In the genomic region with DNA sequence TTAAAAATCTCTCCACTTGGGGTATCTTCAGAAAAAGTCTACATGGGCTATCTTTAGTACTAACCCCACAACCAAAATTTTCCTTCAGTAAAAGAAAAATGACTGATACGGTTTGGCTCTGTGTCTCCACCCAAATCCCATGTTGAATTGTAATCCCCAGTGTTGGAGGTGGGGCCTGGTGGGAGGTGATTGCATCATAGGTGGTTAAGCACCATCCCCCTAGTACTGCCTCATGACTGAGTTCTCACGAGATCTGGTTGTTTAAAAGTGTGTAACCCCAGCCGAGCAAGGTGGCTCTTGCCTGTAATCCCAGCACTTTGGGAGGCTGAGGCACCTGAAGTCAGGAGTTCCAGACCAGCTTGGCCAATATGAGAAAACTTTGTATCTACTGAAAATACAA, we compare ENCODE assay signal across 1 cellular context.
TF ChIP-seq lines count a peak whose summit lies in the region.

No MANE protein-coding gene starts in this region.

TF ChIP-seq in GM23338, 12 proteins besides CTCF, POLR2A, EP300 and RAD21 (continued from another document):
- TF ChIP-seq, protein P1, sequence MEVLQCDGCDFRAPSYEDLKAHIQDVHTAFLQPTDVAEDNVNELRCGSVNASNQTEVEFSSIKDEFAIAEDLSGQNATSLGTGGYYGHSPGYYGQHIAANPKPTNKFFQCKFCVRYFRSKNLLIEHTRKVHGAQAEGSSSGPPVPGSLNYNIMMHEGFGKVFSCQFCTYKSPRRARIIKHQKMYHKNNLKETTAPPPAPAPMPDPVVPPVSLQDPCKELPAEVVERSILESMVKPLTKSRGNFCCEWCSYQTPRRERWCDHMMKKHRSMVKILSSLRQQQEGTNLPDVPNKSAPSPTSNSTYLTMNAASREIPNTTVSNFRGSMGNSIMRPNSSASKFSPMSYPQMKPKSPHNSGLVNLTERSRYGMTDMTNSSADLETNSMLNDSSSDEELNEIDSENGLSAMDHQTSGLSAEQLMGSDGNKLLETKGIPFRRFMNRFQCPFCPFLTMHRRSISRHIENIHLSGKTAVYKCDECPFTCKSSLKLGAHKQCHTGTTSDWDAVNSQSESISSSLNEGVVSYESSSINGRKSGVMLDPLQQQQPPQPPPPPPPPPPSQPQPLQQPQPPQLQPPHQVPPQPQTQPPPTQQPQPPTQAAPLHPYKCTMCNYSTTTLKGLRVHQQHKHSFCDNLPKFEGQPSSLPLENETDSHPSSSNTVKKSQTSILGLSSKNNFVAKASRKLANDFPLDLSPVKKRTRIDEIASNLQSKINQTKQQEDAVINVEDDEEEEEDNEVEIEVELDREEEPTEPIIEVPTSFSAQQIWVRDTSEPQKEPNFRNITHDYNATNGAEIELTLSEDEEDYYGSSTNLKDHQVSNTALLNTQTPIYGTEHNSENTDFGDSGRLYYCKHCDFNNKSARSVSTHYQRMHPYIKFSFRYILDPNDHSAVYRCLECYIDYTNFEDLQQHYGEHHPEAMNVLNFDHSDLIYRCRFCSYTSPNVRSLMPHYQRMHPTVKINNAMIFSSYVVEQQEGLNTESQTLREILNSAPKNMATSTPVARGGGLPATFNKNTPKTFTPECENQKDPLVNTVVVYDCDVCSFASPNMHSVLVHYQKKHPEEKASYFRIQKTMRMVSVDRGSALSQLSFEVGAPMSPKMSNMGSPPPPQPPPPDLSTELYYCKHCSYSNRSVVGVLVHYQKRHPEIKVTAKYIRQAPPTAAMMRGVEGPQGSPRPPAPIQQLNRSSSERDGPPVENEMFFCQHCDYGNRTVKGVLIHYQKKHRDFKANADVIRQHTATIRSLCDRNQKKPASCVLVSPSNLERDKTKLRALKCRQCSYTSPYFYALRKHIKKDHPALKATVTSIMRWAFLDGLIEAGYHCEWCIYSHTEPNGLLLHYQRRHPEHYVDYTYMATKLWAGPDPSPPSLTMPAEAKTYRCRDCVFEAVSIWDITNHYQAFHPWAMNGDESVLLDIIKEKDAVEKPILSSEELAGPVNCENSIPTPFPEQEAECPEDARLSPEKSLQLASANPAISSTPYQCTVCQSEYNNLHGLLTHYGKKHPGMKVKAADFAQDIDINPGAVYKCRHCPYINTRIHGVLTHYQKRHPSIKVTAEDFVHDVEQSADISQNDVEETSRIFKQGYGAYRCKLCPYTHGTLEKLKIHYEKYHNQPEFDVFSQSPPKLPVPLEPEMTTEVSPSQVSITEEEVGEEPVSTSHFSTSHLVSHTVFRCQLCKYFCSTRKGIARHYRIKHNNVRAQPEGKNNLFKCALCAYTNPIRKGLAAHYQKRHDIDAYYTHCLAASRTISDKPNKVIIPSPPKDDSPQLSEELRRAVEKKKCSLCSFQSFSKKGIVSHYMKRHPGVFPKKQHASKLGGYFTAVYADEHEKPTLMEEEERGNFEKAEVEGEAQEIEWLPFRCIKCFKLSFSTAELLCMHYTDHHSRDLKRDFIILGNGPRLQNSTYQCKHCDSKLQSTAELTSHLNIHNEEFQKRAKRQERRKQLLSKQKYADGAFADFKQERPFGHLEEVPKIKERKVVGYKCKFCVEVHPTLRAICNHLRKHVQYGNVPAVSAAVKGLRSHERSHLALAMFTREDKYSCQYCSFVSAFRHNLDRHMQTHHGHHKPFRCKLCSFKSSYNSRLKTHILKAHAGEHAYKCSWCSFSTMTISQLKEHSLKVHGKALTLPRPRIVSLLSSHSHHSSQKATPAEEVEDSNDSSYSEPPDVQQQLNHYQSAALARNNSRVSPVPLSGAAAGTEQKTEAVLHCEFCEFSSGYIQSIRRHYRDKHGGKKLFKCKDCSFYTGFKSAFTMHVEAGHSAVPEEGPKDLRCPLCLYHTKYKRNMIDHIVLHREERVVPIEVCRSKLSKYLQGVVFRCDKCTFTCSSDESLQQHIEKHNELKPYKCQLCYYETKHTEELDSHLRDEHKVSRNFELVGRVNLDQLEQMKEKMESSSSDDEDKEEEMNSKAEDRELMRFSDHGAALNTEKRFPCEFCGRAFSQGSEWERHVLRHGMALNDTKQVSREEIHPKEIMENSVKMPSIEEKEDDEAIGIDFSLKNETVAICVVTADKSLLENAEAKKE (CRISPR knock-in tag; IDR thresholded peaks at IDR 0.05), result no peak
- no peak for TF ChIP-seq POLR2AphosphoS5 (IDR thresholded peaks at IDR 0.05; ENCODE audit: low read depth)
